In genomic region chr5:93890657-93891056, GRCh38 we compare ENCODE assay signal across 1 cellular context.
A peak's percentile ranks its signal among the peaks of the same experiment; 100 is the strongest.
TF ChIP-seq lines count a peak whose summit lies in the region.

No MANE protein-coding gene starts in this region.

TF ChIP-seq in HEK293, 187 proteins besides CTCF, POLR2A, EP300 and RAD21 (continued from another document):
- TF ChIP-seq PRDM4 (tag by site-specific recombination; IDR thresholded peaks at IDR 0.05) (no peak), ZBTB48 (tag by site-specific recombination; IDR thresholded peaks at IDR 0.05) (no peak), ZNF112 (tag by site-specific recombination; IDR thresholded peaks at IDR 0.05) (no peak), ZNF423 (tag by site-specific recombination; IDR thresholded peaks at IDR 0.05) (no peak), ZNF132 (tag by site-specific recombination; IDR thresholded peaks at IDR 0.05; ENCODE audit: borderline replicate concordance) (no peak), ZBTB1 (tag by site-specific recombination; IDR thresholded peaks at IDR 0.05) (no peak), ZNF239 (tag by site-specific recombination; IDR thresholded peaks at IDR 0.05) (no peak), SP3 (tag by site-specific recombination; IDR thresholded peaks at IDR 0.05) (no peak), ZNF777 (tag by site-specific recombination; IDR thresholded peaks at IDR 0.05; ENCODE audit: borderline replicate concordance) (no peak), FEZF1 (tag by site-specific recombination; IDR thresholded peaks at IDR 0.05) (peak; percentile 60), ZNF214 (tag by site-specific recombination; IDR thresholded peaks at IDR 0.05; ENCODE audit: borderline replicate concordance) (no peak), ZNF707 (tag by site-specific recombination; IDR thresholded peaks at IDR 0.05) (no peak), ZNF596 (tag by site-specific recombination; IDR thresholded peaks at IDR 0.05) (no peak), ZNF24 (tag by site-specific recombination; IDR thresholded peaks at IDR 0.05) (no peak), OSR2 (tag by site-specific recombination; IDR thresholded peaks at IDR 0.05) (peak; percentile 42), ZBTB44 (tag by site-specific recombination; IDR thresholded peaks at IDR 0.05) (0 out of 2 replicates have a peak, but pooled peaks have one; percentile 10), ZNF184 (tag by site-specific recombination; IDR thresholded peaks at IDR 0.05) (no peak), ZNF449 (tag by site-specific recombination; IDR thresholded peaks at IDR 0.05) (no peak), SCRT1 (tag by site-specific recombination; IDR thresholded peaks at IDR 0.05; ENCODE audit: borderline replicate concordance) (no peak), PRDM6 (tag by site-specific recombination; IDR thresholded peaks at IDR 0.05) (peak; percentile 95), ZNF654 (tag by site-specific recombination; IDR thresholded peaks at IDR 0.05; ENCODE audit: low read depth) (no peak), ZBTB17 (tag by site-specific recombination; IDR thresholded peaks at IDR 0.05) (no peak), ZNF792 (tag by site-specific recombination; IDR thresholded peaks at IDR 0.05) (no peak), ZNF19 (tag by site-specific recombination; IDR thresholded peaks at IDR 0.05; ENCODE audit: low read depth) (no peak), MZF1 (tag by site-specific recombination; IDR thresholded peaks at IDR 0.05; ENCODE audit: borderline replicate concordance) (peak; percentile 91; the same call in 1 of the 2 replicates), ZNF660 (tag by site-specific recombination; IDR thresholded peaks at IDR 0.05) (no peak), ZNF629 (tag by site-specific recombination; IDR thresholded peaks at IDR 0.05) (no peak), RBAK (tag by site-specific recombination; IDR thresholded peaks at IDR 0.05) (no peak), ZNF416 (tag by site-specific recombination; IDR thresholded peaks at IDR 0.05) (no peak), ZNF341 (tag by site-specific recombination; IDR thresholded peaks at IDR 0.05; ENCODE audit: low read depth) (no peak), YY2 (tag by site-specific recombination; IDR thresholded peaks at IDR 0.05) (no peak), ZNF670 (tag by site-specific recombination; IDR thresholded peaks at IDR 0.05; ENCODE audit: low read depth) (no peak), SP2 (tag by site-specific recombination; IDR thresholded peaks at IDR 0.05) (no peak), PRDM1 (tag by site-specific recombination; IDR thresholded peaks at IDR 0.05) (0 out of 2 replicates have a peak, but pooled peaks have one; percentile 6), ZNF223 (tag by site-specific recombination; IDR thresholded peaks at IDR 0.05) (no peak), ZFHX2 (tag by site-specific recombination; conservative IDR thresholded peaks at IDR 0.05) (peak; percentile 27), KLF1 (tag by site-specific recombination; IDR thresholded peaks at IDR 0.05) (no peak), BCL11A (tag by site-specific recombination; IDR thresholded peaks at IDR 0.05; ENCODE audit: low read depth) (no peak), ZNF555 (tag by site-specific recombination; conservative IDR thresholded peaks at IDR 0.05) (no peak), ZNF16 (tag by site-specific recombination; IDR thresholded peaks at IDR 0.05; ENCODE audit: low read depth) (no peak), TRIM28 (IDR thresholded peaks at IDR 0.05; ENCODE audit: borderline replicate concordance, low read length) (no peak), ZFP41 (tag by site-specific recombination; IDR thresholded peaks at IDR 0.05; ENCODE audit: borderline replicate concordance) (no peak), ZNF571 (tag by site-specific recombination; IDR thresholded peaks at IDR 0.05) (no peak)
- TF ChIP-seq, protein P1, sequence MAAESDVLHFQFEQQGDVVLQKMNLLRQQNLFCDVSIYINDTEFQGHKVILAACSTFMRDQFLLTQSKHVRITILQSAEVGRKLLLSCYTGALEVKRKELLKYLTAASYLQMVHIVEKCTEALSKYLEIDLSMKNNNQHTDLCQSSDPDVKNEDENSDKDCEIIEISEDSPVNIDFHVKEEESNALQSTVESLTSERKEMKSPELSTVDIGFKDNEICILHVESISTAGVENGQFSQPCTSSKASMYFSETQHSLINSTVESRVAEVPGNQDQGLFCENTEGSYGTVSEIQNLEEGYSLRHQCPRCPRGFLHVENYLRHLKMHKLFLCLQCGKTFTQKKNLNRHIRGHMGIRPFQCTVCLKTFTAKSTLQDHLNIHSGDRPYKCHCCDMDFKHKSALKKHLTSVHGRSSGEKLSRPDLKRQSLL (tag by site-specific recombination; IDR thresholded peaks at IDR 0.05), result no peak
- TF ChIP-seq, protein P2, sequence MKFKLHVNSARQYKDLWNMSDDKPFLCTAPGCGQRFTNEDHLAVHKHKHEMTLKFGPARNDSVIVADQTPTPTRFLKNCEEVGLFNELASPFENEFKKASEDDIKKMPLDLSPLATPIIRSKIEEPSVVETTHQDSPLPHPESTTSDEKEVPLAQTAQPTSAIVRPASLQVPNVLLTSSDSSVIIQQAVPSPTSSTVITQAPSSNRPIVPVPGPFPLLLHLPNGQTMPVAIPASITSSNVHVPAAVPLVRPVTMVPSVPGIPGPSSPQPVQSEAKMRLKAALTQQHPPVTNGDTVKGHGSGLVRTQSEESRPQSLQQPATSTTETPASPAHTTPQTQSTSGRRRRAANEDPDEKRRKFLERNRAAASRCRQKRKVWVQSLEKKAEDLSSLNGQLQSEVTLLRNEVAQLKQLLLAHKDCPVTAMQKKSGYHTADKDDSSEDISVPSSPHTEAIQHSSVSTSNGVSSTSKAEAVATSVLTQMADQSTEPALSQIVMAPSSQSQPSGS (tag by site-specific recombination; IDR thresholded peaks at IDR 0.05; ENCODE audit: low read depth), result no peak
- TF ChIP-seq, protein P3, sequence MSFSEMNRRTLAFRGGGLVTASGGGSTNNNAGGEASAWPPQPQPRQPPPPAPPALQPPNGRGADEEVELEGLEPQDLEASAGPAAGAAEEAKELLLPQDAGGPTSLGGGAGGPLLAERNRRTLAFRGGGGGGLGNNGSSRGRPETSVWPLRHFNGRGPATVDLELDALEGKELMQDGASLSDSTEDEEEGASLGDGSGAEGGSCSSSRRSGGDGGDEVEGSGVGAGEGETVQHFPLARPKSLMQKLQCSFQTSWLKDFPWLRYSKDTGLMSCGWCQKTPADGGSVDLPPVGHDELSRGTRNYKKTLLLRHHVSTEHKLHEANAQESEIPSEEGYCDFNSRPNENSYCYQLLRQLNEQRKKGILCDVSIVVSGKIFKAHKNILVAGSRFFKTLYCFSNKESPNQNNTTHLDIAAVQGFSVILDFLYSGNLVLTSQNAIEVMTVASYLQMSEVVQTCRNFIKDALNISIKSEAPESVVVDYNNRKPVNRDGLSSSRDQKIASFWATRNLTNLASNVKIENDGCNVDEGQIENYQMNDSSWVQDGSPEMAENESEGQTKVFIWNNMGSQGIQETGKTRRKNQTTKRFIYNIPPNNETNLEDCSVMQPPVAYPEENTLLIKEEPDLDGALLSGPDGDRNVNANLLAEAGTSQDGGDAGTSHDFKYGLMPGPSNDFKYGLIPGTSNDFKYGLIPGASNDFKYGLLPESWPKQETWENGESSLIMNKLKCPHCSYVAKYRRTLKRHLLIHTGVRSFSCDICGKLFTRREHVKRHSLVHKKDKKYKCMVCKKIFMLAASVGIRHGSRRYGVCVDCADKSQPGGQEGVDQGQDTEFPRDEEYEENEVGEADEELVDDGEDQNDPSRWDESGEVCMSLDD (tag by site-specific recombination; IDR thresholded peaks at IDR 0.05), result no peak
- TF ChIP-seq, protein P4, sequence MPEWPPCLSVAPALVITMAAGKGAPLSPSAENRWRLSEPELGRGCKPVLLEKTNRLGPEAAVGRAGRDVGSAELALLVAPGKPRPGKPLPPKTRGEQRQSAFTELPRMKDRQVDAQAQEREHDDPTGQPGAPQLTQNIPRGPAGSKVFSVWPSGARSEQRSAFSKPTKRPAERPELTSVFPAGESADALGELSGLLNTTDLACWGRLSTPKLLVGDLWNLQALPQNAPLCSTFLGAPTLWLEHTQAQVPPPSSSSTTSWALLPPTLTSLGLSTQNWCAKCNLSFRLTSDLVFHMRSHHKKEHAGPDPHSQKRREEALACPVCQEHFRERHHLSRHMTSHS (tag by site-specific recombination; IDR thresholded peaks at IDR 0.05), result no peak
- TF ChIP-seq, protein P5, sequence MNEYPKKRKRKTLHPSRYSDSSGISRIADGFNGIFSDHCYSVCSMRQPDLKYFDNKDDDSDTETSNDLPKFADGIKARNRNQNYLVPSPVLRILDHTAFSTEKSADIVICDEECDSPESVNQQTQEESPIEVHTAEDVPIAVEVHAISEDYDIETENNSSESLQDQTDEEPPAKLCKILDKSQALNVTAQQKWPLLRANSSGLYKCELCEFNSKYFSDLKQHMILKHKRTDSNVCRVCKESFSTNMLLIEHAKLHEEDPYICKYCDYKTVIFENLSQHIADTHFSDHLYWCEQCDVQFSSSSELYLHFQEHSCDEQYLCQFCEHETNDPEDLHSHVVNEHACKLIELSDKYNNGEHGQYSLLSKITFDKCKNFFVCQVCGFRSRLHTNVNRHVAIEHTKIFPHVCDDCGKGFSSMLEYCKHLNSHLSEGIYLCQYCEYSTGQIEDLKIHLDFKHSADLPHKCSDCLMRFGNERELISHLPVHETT (tag by site-specific recombination; IDR thresholded peaks at IDR 0.05), result no peak
- TF ChIP-seq, protein P6, sequence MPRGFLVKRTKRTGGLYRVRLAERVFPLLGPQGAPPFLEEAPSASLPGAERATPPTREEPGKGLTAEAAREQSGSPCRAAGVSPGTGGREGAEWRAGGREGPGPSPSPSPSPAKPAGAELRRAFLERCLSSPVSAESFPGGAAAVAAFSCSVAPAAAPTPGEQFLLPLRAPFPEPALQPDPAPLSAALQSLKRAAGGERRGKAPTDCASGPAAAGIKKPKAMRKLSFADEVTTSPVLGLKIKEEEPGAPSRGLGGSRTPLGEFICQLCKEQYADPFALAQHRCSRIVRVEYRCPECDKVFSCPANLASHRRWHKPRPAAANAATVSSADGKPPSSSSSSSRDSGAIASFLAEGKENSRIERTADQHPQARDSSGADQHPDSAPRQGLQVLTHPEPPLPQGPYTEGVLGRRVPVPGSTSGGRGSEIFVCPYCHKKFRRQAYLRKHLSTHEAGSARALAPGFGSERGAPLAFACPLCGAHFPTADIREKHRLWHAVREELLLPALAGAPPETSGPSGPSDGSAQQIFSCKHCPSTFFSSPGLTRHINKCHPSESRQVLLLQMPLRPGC (tag by site-specific recombination; IDR thresholded peaks at IDR 0.05), result no peak
